Comparison of ENCODE assay signal across 19 cellular contexts in the genomic region with DNA sequence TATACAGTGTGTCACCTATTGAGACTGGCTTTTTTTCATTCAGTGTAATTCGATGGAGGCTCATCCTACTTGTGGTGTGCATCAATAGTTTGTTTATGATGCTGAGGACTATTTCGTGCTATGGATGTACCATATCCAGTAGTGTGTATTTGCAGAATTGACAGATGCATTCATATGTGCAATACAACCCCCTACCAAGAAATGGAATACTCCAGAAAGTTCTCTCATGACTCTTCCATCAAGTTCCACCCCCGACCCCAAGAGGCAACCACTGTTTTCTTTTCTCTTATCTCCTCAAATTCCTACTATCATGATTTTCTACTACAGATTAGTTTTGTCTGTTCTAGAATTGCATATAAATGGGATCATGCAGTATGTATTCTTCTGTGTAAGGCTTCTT.
"Had no signal": no experiment of that assay in that cellular context is flagged by ENCODE, and none has a peak within 500 bp of the region (broad histone marks: within the 10 kb centered on the region; RNA-seq: fewer than 3 reads in every experiment).

No MANE protein-coding gene starts in this region.

- DNase-seq: Kasumi-1, MG63, NCI-H1092, NCI-H1105 treated with DMSO at 0.1 percent for 48 hours, NCI-H1417 treated with DMSO at 0.1 percent for 48 hours, NCI-H146, NCI-H187, NCI-H2029, NCI-H2081 treated with DMSO at 0.1 percent for 48 hours, NCI-H2171 treated with DMSO at 0.1 percent for 48 hours, NCI-H345, NCI-H446 treated with DMSO at 0.1 percent for 48 hours, NCI-H510A treated with DMSO at 0.1 percent for 48 hours, NCI-H526 treated with DMSO at 0.1 percent for 48 hours, NCI-H774, SHP77, SK-N-SH, SW 1271, T-cell had no signal

- H3K4me3 ChIP-seq: MG63 had no signal

- H3K27me3 ChIP-seq: MG63 had no signal

- H3K4me3 Mint-ChIP-seq: T-cell had no signal

- H3K36me3 Mint-ChIP-seq: T-cell had no signal

- H3K9me3 ChIP-seq: MG63, SK-N-SH had no signal

- H3K9me3 Mint-ChIP-seq: T-cell had no signal

- H3K27me3 Mint-ChIP-seq: T-cell had no signal

- H3K36me3 ChIP-seq: MG63 had no signal

- H3K27ac Mint-ChIP-seq: T-cell had no signal

- H3K4me1 Mint-ChIP-seq: T-cell had no signal
